36 cellular contexts compared by ENCODE assay signal in the genomic region with DNA sequence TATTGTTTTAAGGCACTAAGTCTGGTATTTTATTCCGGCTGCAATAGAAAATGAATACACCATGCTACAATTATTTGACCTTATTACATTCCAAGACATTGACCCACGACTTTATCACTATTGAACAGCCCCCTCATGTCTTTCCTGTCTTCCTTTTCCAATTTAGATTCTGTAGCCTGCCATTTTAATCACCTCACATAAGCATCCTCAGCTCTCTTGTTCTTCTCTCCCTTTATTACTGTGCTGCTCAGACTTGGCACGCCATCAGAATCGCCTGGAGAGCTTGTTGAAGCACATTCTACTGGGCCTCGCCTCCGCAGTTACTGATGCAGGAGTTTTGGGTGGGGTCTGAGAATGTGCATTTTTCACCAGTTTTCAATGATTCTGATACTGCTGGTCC. TPM values are rescaled to one million over a fixed set of nuclear protein-coding genes. Genes with fewer than 3 reads are reported as not detected.
DNase-seq lines count a peak whose midpoint lies in the region; ATAC-seq and TF ChIP-seq lines count a peak whose summit lies in the region.
"Had no signal": no experiment of that assay in that cellular context is flagged by ENCODE, and none has a peak within 500 bp of the region (broad histone marks: within the 10 kb centered on the region; RNA-seq: fewer than 3 reads in every experiment).

No MANE protein-coding gene starts in this region.

- no peaks in the 10 kb centered on the region for H3K36me3 Mint-ChIP-seq in neural progenitor cell
- H3K36me3 Mint-ChIP-seq: immature natural killer cell had no signal

- peak overlapping the region; percentile 85 for H2AFZ ChIP-seq in neural progenitor cell (replicated peaks)
- H2AFZ ChIP-seq: GM23248, parathyroid adenoma had no signal

- H3K27me3 ChIP-seq in neural progenitor cell: no peaks in the 10 kb centered on the region
- no peaks in the 10 kb centered on the region for H3K27me3 ChIP-seq in upper lobe of right lung
- H3K27me3 ChIP-seq: adrenal gland, brain microvascular endothelial cell, esophagus squamous epithelium, right lobe of liver had no signal

- ATAC-seq in left cardiac atrium (peak in 1 of 2 donors; percentile 58), Right ventricle myocardium inferior (no peak), upper lobe of right lung (peak; percentile 54), GM19328 (IDR thresholded peaks at IDR 0.05; ENCODE audit: unreplicated experiment) (no peak)
- ATAC-seq: effector memory CD8-positive, alpha-beta T cell; GM12878; mucosa of descending colon; WTC11 had no signal

- H3K9ac ChIP-seq in neural progenitor cell: no peak overlapping the region
- H3K9ac ChIP-seq: GM23248, parathyroid adenoma had no signal

- H3K27me3 Mint-ChIP-seq in neural progenitor cell (ENCODE audit: insufficient read depth, low read depth): peaks cover 3% of the 10 kb centered on the region
- H3K27me3 Mint-ChIP-seq: CD4-positive, alpha-beta T cell had no signal

- H3K4me3 ChIP-seq in epithelial cell of esophagus (ENCODE audit: low read length): no peak overlapping the region
- H3K4me3 ChIP-seq in neural progenitor cell: no peak overlapping the region
- no peak overlapping the region for H3K4me3 ChIP-seq in upper lobe of right lung
- H3K4me3 ChIP-seq: adrenal gland, esophagus squamous epithelium, GM12878, GM23248, mucosa of descending colon, right lobe of liver, thoracic aorta had no signal

- H3K4me1 Mint-ChIP-seq in neural progenitor cell: peaks cover 41% of the 10 kb centered on the region

- intact Hi-C loops in left cardiac atrium (cut with DNase I): no loop called here
- intact Hi-C loops in Right ventricle myocardium inferior (cut with DNase I): no loop called here
- intact Hi-C loops in upper lobe of right lung (cut with DNase I): no loop called here

- H3K27ac ChIP-seq in neural progenitor cell (no peak overlapping the region), upper lobe of right lung (no peak overlapping the region)
- H3K27ac ChIP-seq: adrenal gland, brain microvascular endothelial cell, GM23248, parathyroid adenoma, right lobe of liver, thoracic aorta had no signal

- peaks cover 37% of the 10 kb centered on the region for H3K4me1 ChIP-seq in neural progenitor cell
- H3K4me1 ChIP-seq in upper lobe of right lung: no peaks in the 10 kb centered on the region
- H3K4me1 ChIP-seq: parathyroid adenoma, right lobe of liver had no signal

- TF ChIP-seq CTCF in epithelial cell of esophagus (IDR thresholded peaks at IDR 0.05; ENCODE audit: insufficient read depth, low read depth, low read length, missing control alignments) (no peak), neural progenitor cell (IDR thresholded peaks at IDR 0.05) (no peak), upper lobe of right lung (IDR thresholded peaks at IDR 0.05) (no peak)

- H3K9me3 ChIP-seq in neural progenitor cell (ENCODE audit: low read depth) (no peaks in the 10 kb centered on the region), upper lobe of right lung (no peaks in the 10 kb centered on the region)
- H3K9me3 ChIP-seq: adrenal gland, esophagus squamous epithelium, mucosa of descending colon, right lobe of liver, thoracic aorta had no signal

- H3F3A ChIP-seq in neural progenitor cell (ENCODE audit: low read depth): peaks cover 44% of the 10 kb centered on the region

- no peaks in the 10 kb centered on the region for H4K20me1 ChIP-seq in neural progenitor cell (ENCODE audit: low read depth)

- no peaks in the 10 kb centered on the region for H3K79me2 ChIP-seq in neural progenitor cell (ENCODE audit: low read depth)
- H3K79me2 ChIP-seq: parathyroid adenoma had no signal

- DNase-seq in left cardiac atrium: peak; percentile 27
- DNase-seq in Right ventricle myocardium inferior (ENCODE audit: missing footprints): no peak
- peak; percentile 56 for DNase-seq in epithelial cell of esophagus (ENCODE audit: low read depth)
- no peak for DNase-seq in neural progenitor cell (ENCODE audit: low spot score)
- no peak for DNase-seq in upper lobe of right lung
- DNase-seq in activated CD4-positive, alpha-beta T cell treated with anti-CD3 and anti-CD28 coated beads, Interleukin-2, amount 50 U/mL, for 4 hours: no peak
- no peak for DNase-seq in OCI-M2 (lab: John Stamatoyannopoulos, UW; ENCODE audit: unreplicated experiment)
- DNase-seq: 8988T; activated CD4-positive, alpha-beta T cell treated with anti-CD3 and anti-CD28 coated beads, Interleukin-2, amount 50 U/mL, for 48 hours; activated CD8-positive, alpha-beta memory T cell treated with anti-CD3 and anti-CD28 coated beads, Interleukin-2, amount 50 U/mL, for 4 hours; activated naive CD4-positive, alpha-beta T cell treated with anti-CD3 and anti-CD28 coated beads for 36 hours; adrenal gland; brain microvascular endothelial cell; CD4-positive, alpha-beta T cell; effector memory CD8-positive, alpha-beta T cell; EL; esophagus squamous epithelium; GM23248; immature natural killer cell; mucosa of descending colon; NCI-H1105; NCI-H1930; NCI-H526; nephron progenitor cell; NK-92 treated with Interleukin-12 subunit alpha and Interleukin-12 subunit beta, amount 100 ng/mL, for 24 hours; right lobe of liver; SHP77; stimulated activated CD4-positive, alpha-beta T cell treated with anti-CD3 and anti-CD28 coated beads, Interleukin-4, amount 100 ng/mL, for 4 hours; stimulated activated naive CD4-positive, alpha-beta T cell; T-helper 9 cell had no signal

- H3K4me2 ChIP-seq in neural progenitor cell: no peak overlapping the region

- no peak overlapping the region for H3K4me3 Mint-ChIP-seq in neural progenitor cell
- H3K4me3 Mint-ChIP-seq: activated naive CD4-positive, alpha-beta T cell treated with anti-CD3 and anti-CD28 coated beads for 36 hours; activated T-helper 1 cell treated with anti-CD3 and anti-CD28 coated beads, Interleukin-12 subunit alpha, Interleukin-12 subunit beta, Interleukin-2, Interleukin-4 antibody, amounts not matched to agents 30 ng/mL and 10 ng/mL and 1 ng/mL, durations not matched to agents 14 hours and 24 hours and 36 hours; CD4-positive, alpha-beta T cell; effector memory CD8-positive, alpha-beta T cell; immature natural killer cell; nephron progenitor cell; WTC11 had no signal

- peaks cover 4% of the 10 kb centered on the region for H3K9me3 Mint-ChIP-seq in neural progenitor cell
- H3K9me3 Mint-ChIP-seq: activated naive CD4-positive, alpha-beta T cell treated with anti-CD3 and anti-CD28 coated beads for 36 hours; activated T-helper 1 cell treated with anti-CD3 and anti-CD28 coated beads, Interleukin-12 subunit alpha, Interleukin-12 subunit beta, Interleukin-2, Interleukin-4 antibody, amounts not matched to agents 30 ng/mL and 10 ng/mL and 1 ng/mL, durations not matched to agents 14 hours and 24 hours and 36 hours; CD4-positive, alpha-beta T cell; effector memory CD8-positive, alpha-beta T cell; immature natural killer cell had no signal

- H3K36me3 ChIP-seq in neural progenitor cell (no peaks in the 10 kb centered on the region), upper lobe of right lung (no peaks in the 10 kb centered on the region)
- H3K36me3 ChIP-seq: adrenal gland, brain microvascular endothelial cell, esophagus squamous epithelium, right lobe of liver, thoracic aorta had no signal

- H3K27ac Mint-ChIP-seq in neural progenitor cell: no peak overlapping the region
- H3K27ac Mint-ChIP-seq: activated naive CD4-positive, alpha-beta T cell treated with anti-CD3 and anti-CD28 coated beads for 36 hours; activated T-helper 1 cell treated with anti-CD3 and anti-CD28 coated beads, Interleukin-12 subunit alpha, Interleukin-12 subunit beta, Interleukin-2, Interleukin-4 antibody, amounts not matched to agents 30 ng/mL and 10 ng/mL and 1 ng/mL, durations not matched to agents 14 hours and 24 hours and 36 hours; CD4-positive, alpha-beta T cell; effector memory CD8-positive, alpha-beta T cell; immature natural killer cell; nephron progenitor cell had no signal

RNA-seq across cellular contexts. Expression of a gene that starts 38.7 kb away (rescaled TPM):
- total RNA-seq in left cardiac atrium: 10 to 100 TPM; 27.4 to 37.7 TPM
- 22.6 TPM for total RNA-seq in Right ventricle myocardium inferior
- total RNA-seq in neural progenitor cell (ENCODE audit: low replicate concordance): 18.3 and 25.5 TPM in 2 replicates
- 61.5 TPM for total RNA-seq in upper lobe of right lung

RNA-seq across cellular contexts. Expression of a gene that starts 51.7 kb away (rescaled TPM):
- total RNA-seq in left cardiac atrium (10 to 100 TPM; 25.3 to 53.7 TPM), Right ventricle myocardium inferior (40.1 TPM), neural progenitor cell (ENCODE audit: low replicate concordance) (123 and 156 TPM in 2 replicates), upper lobe of right lung (10.9 TPM)

Comparison
In these comparisons a context has a peak if more than half of its experiments do, and no peak if none do; other contexts are left out.
1. DNase-seq: peak in left cardiac atrium (single experiment) and epithelial cell of esophagus (single experiment); none in Right ventricle myocardium inferior (single experiment), neural progenitor cell (single experiment), upper lobe of right lung (single experiment), activated CD4-positive, alpha-beta T cell treated with anti-CD3 and anti-CD28 coated beads, Interleukin-2, amount 50 U/mL, for 4 hours (0 of 2) and OCI-M2 (single experiment).